8 cellular contexts compared by ENCODE assay signal in the genomic region with DNA sequence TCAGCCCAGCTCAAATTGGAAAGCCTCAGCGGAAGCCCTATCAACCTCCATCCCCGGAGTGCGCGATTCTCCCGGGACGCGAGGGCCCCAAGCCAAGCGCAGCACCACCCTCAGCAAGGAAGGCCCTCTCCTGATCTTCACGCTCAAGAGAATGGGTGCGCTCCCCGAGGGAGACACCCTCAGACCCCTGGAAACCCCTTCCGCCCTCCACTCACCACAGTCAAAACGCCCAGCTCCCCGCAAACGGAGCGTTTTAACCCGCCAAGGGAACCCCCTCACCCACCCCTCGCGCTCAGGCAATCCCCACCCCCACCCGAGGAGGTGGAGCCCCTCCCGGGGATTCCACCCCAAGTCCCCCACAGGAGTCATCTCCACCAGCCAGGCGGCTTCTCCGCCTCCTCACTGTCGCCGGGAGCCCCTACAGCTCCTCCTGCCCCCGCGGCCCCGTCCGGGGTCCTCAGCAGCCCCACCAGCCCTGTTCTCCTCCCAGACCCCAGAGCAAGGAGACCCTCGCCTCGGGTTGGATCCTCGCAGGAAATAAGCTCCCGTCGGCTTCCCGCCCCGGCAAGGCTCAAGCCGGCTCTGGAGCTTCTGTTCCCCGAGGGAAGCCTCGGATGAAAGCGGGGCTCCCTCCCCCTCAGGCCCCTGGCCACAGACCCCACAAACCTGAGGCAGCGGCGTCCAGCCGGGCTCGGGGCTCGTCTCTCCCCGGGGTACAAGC. TPM values are rescaled to one million over a fixed set of nuclear protein-coding genes. Genes with fewer than 3 reads are reported as not detected.
DNase-seq lines count a peak whose midpoint lies in the region; ATAC-seq and TF ChIP-seq lines count a peak whose summit lies in the region.

No MANE protein-coding gene starts in this region.

- H3K9me3 ChIP-seq in endodermal cell (ENCODE audit: control insufficient read depth, low read length) (no peaks in the 10 kb centered on the region), mucosa of stomach (ENCODE audit: control insufficient read depth, low read length) (no peaks in the 10 kb centered on the region), suprapubic skin (no peaks in the 10 kb centered on the region)

- no peak for TF ChIP-seq EP300 in suprapubic skin (IDR thresholded peaks at IDR 0.05)

- peak overlapping the region; percentile 85 for H3K27ac Mint-ChIP-seq in activated CD8-positive, alpha-beta T cell treated with anti-CD3 and anti-CD28 coated beads for 36 hours
- peak overlapping the region; percentile 91 for H3K27ac Mint-ChIP-seq in endodermal cell

- peaks cover 70% of the 10 kb centered on the region for H3K4me1 Mint-ChIP-seq in activated CD8-positive, alpha-beta T cell treated with anti-CD3 and anti-CD28 coated beads for 36 hours (ENCODE audit: low read depth)
- peaks cover 45% of the 10 kb centered on the region for H3K4me1 Mint-ChIP-seq in endodermal cell

- H3K4me1 ChIP-seq in endodermal cell (ENCODE audit: control insufficient read depth, insufficient read depth, low read length) (peaks cover 10% of the 10 kb centered on the region), mucosa of stomach (ENCODE audit: control insufficient read depth, insufficient read depth, low read length) (peaks cover 31% of the 10 kb centered on the region), suprapubic skin (peaks cover 75% of the 10 kb centered on the region)

- WGBS in endodermal cell (ENCODE audit: insufficient coverage in 1 of 2, insufficient read length in 1 of 2), 2 experiments = 0% methylated on average over 8 to 45 of the region's 46 CpGs
- WGBS in suprapubic skin = 0% methylated on average over 26 of the region's 46 CpGs

- H3K36me3 Mint-ChIP-seq in activated CD8-positive, alpha-beta T cell treated with anti-CD3 and anti-CD28 coated beads for 36 hours (ENCODE audit: low read depth) = peaks cover 20% of the 10 kb centered on the region
- peaks cover 17% of the 10 kb centered on the region for H3K36me3 Mint-ChIP-seq in endodermal cell (ENCODE audit: low read depth)

- peak; percentile 22 for DNase-seq in HT-29 (ENCODE audit: low spot score)
- DNase-seq in activated CD8-positive, alpha-beta T cell treated with anti-CD3 and anti-CD28 coated beads for 36 hours = peak; percentile 65
- DNase-seq in endodermal cell = peak; percentile 72
- peak in 1 of 2 donors; percentile 71 for DNase-seq in suprapubic skin (ENCODE audit: low spot score in 2 of 2)
- DNase-seq in kidney glomerular epithelial cell (lab: John Stamatoyannopoulos, UW) = no peak

- H3K27ac ChIP-seq in endodermal cell (ENCODE audit: low read depth, low read length) (peak overlapping the region; percentile 49), suprapubic skin (peak overlapping the region; percentile 98)

- ATAC-seq in GM18868 (IDR thresholded peaks at IDR 0.05; ENCODE audit: unreplicated experiment) = peak; percentile 1
- peak; percentile 21 for ATAC-seq in activated CD8-positive, alpha-beta T cell treated with anti-CD3 and anti-CD28 coated beads for 36 hours
- ATAC-seq in GM18520 (IDR thresholded peaks at IDR 0.05; ENCODE audit: unreplicated experiment) = no peak

- TF ChIP-seq CTCF in activated CD8-positive, alpha-beta T cell treated with anti-CD3 and anti-CD28 coated beads for 36 hours (IDR thresholded peaks at IDR 0.05) = no peak
- TF ChIP-seq CTCF in endodermal cell (conservative IDR thresholded peaks at IDR 0.05) = no peak
- TF ChIP-seq CTCF in suprapubic skin (IDR thresholded peaks at IDR 0.05) = no peak

- H3K27me3 Mint-ChIP-seq in activated CD8-positive, alpha-beta T cell treated with anti-CD3 and anti-CD28 coated beads for 36 hours = no peaks in the 10 kb centered on the region
- H3K27me3 Mint-ChIP-seq in endodermal cell (ENCODE audit: insufficient read depth) = no peaks in the 10 kb centered on the region

- peak overlapping the region; percentile 92 for H3K4me3 Mint-ChIP-seq in activated CD8-positive, alpha-beta T cell treated with anti-CD3 and anti-CD28 coated beads for 36 hours
- H3K4me3 Mint-ChIP-seq in endodermal cell = peak overlapping the region; percentile 97

- intact Hi-C loops in activated CD8-positive, alpha-beta T cell treated with anti-CD3 and anti-CD28 coated beads for 36 hours (cut with micrococcal nuclease) = loop anchor here (10.0 kb wide), 1 partner anchor 365 kb away; a partner anchor contains a TSS

- CTCF ChIA-PET in activated CD8-positive, alpha-beta T cell treated with anti-CD3 and anti-CD28 coated beads for 36 hours (lab: Charles Lee) = interaction anchor here (1.0 to 2.4 kb wide), 9 partner anchors 35 to 847 kb away, joined by 3 to 9 read pairs (median 4); a partner anchor contains a TSS

- peak overlapping the region; percentile 50 for H3K9ac ChIP-seq in endodermal cell (ENCODE audit: extremely low read depth, low read length, poor library complexity, severe bottlenecking)
- peak overlapping the region; percentile 97 for H3K9ac ChIP-seq in mucosa of stomach (ENCODE audit: low read length)

- no peaks in the 10 kb centered on the region for H3K9me3 Mint-ChIP-seq in activated CD8-positive, alpha-beta T cell treated with anti-CD3 and anti-CD28 coated beads for 36 hours
- H3K9me3 Mint-ChIP-seq in endodermal cell = no peaks in the 10 kb centered on the region

- H3K36me3 ChIP-seq in endodermal cell (ENCODE audit: control insufficient read depth, insufficient read depth, low read length) (peaks cover 21% of the 10 kb centered on the region), mucosa of stomach (ENCODE audit: control insufficient read depth, insufficient read depth, low read length) (peaks cover 3% of the 10 kb centered on the region), suprapubic skin (peaks cover 3% of the 10 kb centered on the region)

- H3K27me3 ChIP-seq in endodermal cell (ENCODE audit: control insufficient read depth, insufficient read depth, low read length, poor library complexity, severe bottlenecking) (no peaks in the 10 kb centered on the region), mucosa of stomach (ENCODE audit: control insufficient read depth, insufficient read depth, low read length) (no peaks in the 10 kb centered on the region), suprapubic skin (no peaks in the 10 kb centered on the region)

- peak overlapping the region; percentile 87 for H3K4me3 ChIP-seq in endodermal cell (ENCODE audit: low read length)
- peak overlapping the region; percentile 88 for H3K4me3 ChIP-seq in mucosa of stomach (ENCODE audit: low read length)
- H3K4me3 ChIP-seq in suprapubic skin = peak overlapping the region; percentile 100

- POLR2A ChIA-PET in activated CD8-positive, alpha-beta T cell treated with anti-CD3 and anti-CD28 coated beads for 36 hours (lab: Charles Lee) = interaction anchor here (0.5 to 9.6 kb wide), 25 partner anchors 11 to 1127 kb away, joined by 3 to 95 read pairs (median 4); a partner anchor contains a TSS

- no peak for TF ChIP-seq POLR2A in suprapubic skin (IDR thresholded peaks at IDR 0.05)

RNA-seq across cellular contexts. Expression of a gene that starts 0.5 kb away (rescaled TPM):
- total RNA-seq in HT-29 (2014; rRNA removed; shearing (Covaris generic)) = 43.3 and 47.1 TPM in 2 replicates
- 10 to 100 TPM; 80.1 to 89.3 TPM for total RNA-seq in activated CD8-positive, alpha-beta T cell treated with anti-CD3 and anti-CD28 coated beads for 36 hours
- total RNA-seq in endodermal cell (100 to 1,000 TPM; 125 to 137 TPM), suprapubic skin (100 to 1,000 TPM in 3 of 4 donors, 10 to 100 TPM in 1; 100.0 to 243 (median 129) TPM)
- 93.1 TPM for polyA plus RNA-seq in endodermal cell (2013, experiment 1 of 2)
- polyA plus RNA-seq in endodermal cell (2013, experiment 2 of 2) = 89.0 TPM

RNA-seq across cellular contexts. Expression of a gene that starts 16.2 kb away (rescaled TPM):
- total RNA-seq in HT-29 (2014; rRNA removed; shearing (Covaris generic)) = 397 and 447 TPM in 2 replicates
- 100 to 1,000 TPM; 859 to 869 TPM for total RNA-seq in activated CD8-positive, alpha-beta T cell treated with anti-CD3 and anti-CD28 coated beads for 36 hours
- total RNA-seq in endodermal cell (100 to 1,000 TPM; 653 to 681 TPM), suprapubic skin (100 to 1,000 TPM; 423 to 515 (median 438) TPM)
- 736 TPM for polyA plus RNA-seq in endodermal cell (2013, experiment 1 of 2)
- polyA plus RNA-seq in endodermal cell (2013, experiment 2 of 2) = 668 TPM

RNA-seq across cellular contexts. Expression of a gene that starts 58.5 kb away (rescaled TPM):
- 80.2 and 83.4 TPM in 2 replicates for total RNA-seq in HT-29 (2014; rRNA removed; shearing (Covaris generic))
- 100 to 1,000 TPM; 381 to 406 TPM for total RNA-seq in activated CD8-positive, alpha-beta T cell treated with anti-CD3 and anti-CD28 coated beads for 36 hours
- 100 to 1,000 TPM; 275 to 320 TPM for total RNA-seq in endodermal cell
- 328 TPM for polyA plus RNA-seq in endodermal cell (2013, experiment 1 of 2)
- 314 TPM for polyA plus RNA-seq in endodermal cell (2013, experiment 2 of 2)
- total RNA-seq in suprapubic skin = 10 to 100 TPM; 51.7 to 71.2 (median 69.9) TPM
